Comparison of ENCODE assay signal across 27 cellular contexts in genomic region chr3:38317186-38317759, GRCh38. TPM values are rescaled to one million over a fixed set of nuclear protein-coding genes. Genes with fewer than 3 reads are reported as not detected.
DNase-seq lines count a peak whose midpoint lies in the region; FAIRE-seq and TF ChIP-seq lines count a peak whose summit lies in the region.
"Had no signal": no experiment of that assay in that cellular context is flagged by ENCODE, and none has a peak within 500 bp of the region (broad histone marks: within the 10 kb centered on the region; RNA-seq: fewer than 3 reads in every experiment).

No MANE protein-coding gene starts in this region.

- H3K27me3 ChIP-seq in neutrophil = no peaks in the 10 kb centered on the region
- H3K27me3 ChIP-seq: gastroesophageal sphincter, hepatocyte, suprapubic skin, upper lobe of left lung had no signal

- H3K4me3 ChIP-seq in neutrophil (ENCODE audit: low read depth in 1 of 2, low read length in 1 of 2) = no peak overlapping the region
- H3K4me3 ChIP-seq: gastroesophageal sphincter, hepatocyte, lower lobe of right lung, suprapubic skin, upper lobe of left lung had no signal

- no peaks in the 10 kb centered on the region for H3K9me3 ChIP-seq in neutrophil
- H3K9me3 ChIP-seq: gastroesophageal sphincter, lower lobe of right lung, suprapubic skin, upper lobe of left lung had no signal

- no peak for TF ChIP-seq CTCF in neutrophil (IDR thresholded peaks at IDR 0.05)
- TF ChIP-seq CTCF in D721Med (IDR thresholded peaks at IDR 0.05; ENCODE audit: insufficient read depth, missing control alignments) = no peak
- no peak for TF ChIP-seq CTCF in progenitor cell of endocrine pancreas (IDR thresholded peaks at IDR 0.05; ENCODE audit: unreplicated experiment)

- H3K4me3 Mint-ChIP-seq in progenitor cell of endocrine pancreas (ENCODE audit: low read depth) = no peak overlapping the region
- H3K4me3 Mint-ChIP-seq: naive thymus-derived CD8-positive, alpha-beta T cell; stimulated activated effector memory CD8-positive, alpha-beta T cell treated with anti-CD3 and anti-CD28 coated beads, Interleukin-12 subunit alpha, Interleukin-12 subunit beta, amount 100 ng/mL, for 72 hours had no signal

- peaks cover 5% of the 10 kb centered on the region for H3K27me3 Mint-ChIP-seq in progenitor cell of endocrine pancreas

- H3K36me3 ChIP-seq in neutrophil = no peaks in the 10 kb centered on the region
- H3K36me3 ChIP-seq: gastroesophageal sphincter, lower lobe of right lung, suprapubic skin, upper lobe of left lung had no signal

- H3K27ac Mint-ChIP-seq in progenitor cell of endocrine pancreas = no peak overlapping the region
- H3K27ac Mint-ChIP-seq: stimulated activated effector memory CD8-positive, alpha-beta T cell treated with anti-CD3 and anti-CD28 coated beads, Interleukin-12 subunit alpha, Interleukin-12 subunit beta, amount 100 ng/mL, for 72 hours had no signal

- no peaks in the 10 kb centered on the region for H3K36me3 Mint-ChIP-seq in progenitor cell of endocrine pancreas (ENCODE audit: insufficient read depth)
- H3K36me3 Mint-ChIP-seq: stimulated activated effector memory CD8-positive, alpha-beta T cell treated with anti-CD3 and anti-CD28 coated beads, Interleukin-12 subunit alpha, Interleukin-12 subunit beta, amount 100 ng/mL, for 72 hours had no signal

- DNase-seq in HT-29 (ENCODE audit: low spot score) = peak; percentile 14
- DNase-seq in NCI-H69 (lab: John Stamatoyannopoulos, UW) = peak; percentile 4
- DNase-seq in amniotic epithelial cell (ENCODE audit: low read depth) = peak; percentile 50
- DNase-seq in D721Med (ENCODE audit: insufficient read length, low spot score) = no peak
- DNase-seq in 8988T = no peak
- DNase-seq in progenitor cell of endocrine pancreas (ENCODE audit: low spot score, unreplicated experiment) = no peak
- DNase-seq: activated CD4-positive, alpha-beta T cell treated with anti-CD3 and anti-CD28 coated beads, Interleukin-2, amount 50 U/mL, for 48 hours; activated CD4-positive, CD25-positive, alpha-beta regulatory T cell treated with anti-CD3 and anti-CD28 coated beads, Interleukin-2, amount 50 U/mL, for 72 hours; activated naive CD4-positive, alpha-beta T cell treated with Interleukin-2 at 50 U/mL for 16 hours; C1 segment of cervical spinal cord; COR-L47; dermis blood vessel endothelial cell; H7; KBM-7; lower lobe of right lung; naive thymus-derived CD8-positive, alpha-beta T cell; NCI-H146; NCI-H226; occipital lobe; T-helper 2 cell had no signal

- peaks cover 27 to 40% of the 10 kb centered on the region in 2 experiments for H3K4me1 ChIP-seq in neutrophil (ENCODE audit: control insufficient read depth in 1 of 2, insufficient read depth in 1 of 2, low read depth in 1 of 2, low read length in 1 of 2)
- H3K4me1 ChIP-seq: gastroesophageal sphincter, lower lobe of right lung, suprapubic skin, upper lobe of left lung had no signal

- no peaks in the 10 kb centered on the region for H3K9me3 Mint-ChIP-seq in progenitor cell of endocrine pancreas (ENCODE audit: low read depth)
- H3K9me3 Mint-ChIP-seq: stimulated activated effector memory CD8-positive, alpha-beta T cell treated with anti-CD3 and anti-CD28 coated beads, Interleukin-12 subunit alpha, Interleukin-12 subunit beta, amount 100 ng/mL, for 72 hours had no signal

- peak overlapping the region; percentile 64 for H3K27ac ChIP-seq in neutrophil
- H3K27ac ChIP-seq: gastroesophageal sphincter, hepatocyte, lower lobe of right lung, suprapubic skin, upper lobe of left lung had no signal

- FAIRE-seq in D721Med (lab: Jason Lieb, UNC) = no peak
- FAIRE-seq: G401.6 had no signal

- H3K4me1 Mint-ChIP-seq in progenitor cell of endocrine pancreas (ENCODE audit: low read depth) = no peaks in the 10 kb centered on the region
- H3K4me1 Mint-ChIP-seq: naive thymus-derived CD8-positive, alpha-beta T cell; stimulated activated effector memory CD8-positive, alpha-beta T cell treated with anti-CD3 and anti-CD28 coated beads, Interleukin-12 subunit alpha, Interleukin-12 subunit beta, amount 100 ng/mL, for 72 hours had no signal

RNA-seq across cellular contexts. Expression of gene XYLB, which starts 29.3 kb away (rescaled TPM):
- total RNA-seq in HT-29 (2014; rRNA removed; shearing (Covaris generic)) = 4.2 and 4.4 TPM in 2 replicates
- total RNA-seq in progenitor cell of endocrine pancreas = 4.0 and 7.0 TPM in 2 replicates

RNA-seq across cellular contexts. Expression of gene SLC22A14, which starts 35.2 kb away (rescaled TPM):
- total RNA-seq in HT-29 (2014; rRNA removed; shearing (Covaris generic)) = not detected in 2 replicates
- total RNA-seq in progenitor cell of endocrine pancreas = 0.18 and 0.72 TPM in 2 replicates
- total RNA-seq: lower lobe of right lung had no signal

RNA-seq across cellular contexts. Expression of gene SLC22A13, which starts 51.7 kb away (rescaled TPM):
- 0.25 and 0.26 TPM in 2 replicates for total RNA-seq in HT-29 (2014; rRNA removed; shearing (Covaris generic))
- 0.62 and 0.67 TPM in 2 replicates for total RNA-seq in progenitor cell of endocrine pancreas

Comparison
In these comparisons a context has a peak if more than half of its experiments do, and no peak if none do; other contexts are left out.
1. DNase-seq: peak in HT-29 (single experiment), NCI-H69 (single experiment) and amniotic epithelial cell (single experiment); none in D721Med (single experiment), 8988T (single experiment) and progenitor cell of endocrine pancreas (single experiment).